ENCODE assay signal across 12 cellular contexts in genomic region chr1:243730499-243731150, GRCh38.
A peak's percentile ranks its signal among the peaks of the same experiment; 100 is the strongest.
DNase-seq lines count a peak whose midpoint lies in the region; ATAC-seq, FAIRE-seq and TF ChIP-seq lines count a peak whose summit lies in the region.
"Had no signal": no experiment of that assay in that cellular context is flagged by ENCODE, and none has a peak within 500 bp of the region (broad histone marks: within the 10 kb centered on the region; RNA-seq: fewer than 3 reads in every experiment).

No MANE protein-coding gene starts in this region.

- H3K36me3 ChIP-seq in RWPE2 (ENCODE audit: low read depth) (0 out of 2 replicates have a peak, but pooled peaks cover 7% of the 10 kb centered on the region), psoas muscle (ENCODE audit: insufficient read depth in 1 of 2, low read depth in 1 of 2) (no peaks in the 10 kb centered on the region)
- H3K36me3 ChIP-seq: BE2C had no signal

- WGBS in psoas muscle, 3 donors = 87 to 92% (median 90%) methylated on average over 23 of the region's 23 CpGs

- H3K9me3 ChIP-seq in RWPE2 (ENCODE audit: severe bottlenecking) (no peaks in the 10 kb centered on the region), psoas muscle (no peaks in the 10 kb centered on the region)
- H3K9me3 ChIP-seq: BE2C had no signal

- peaks cover 38 to 67% of the 10 kb centered on the region in 2 donors for H3K4me1 Mint-ChIP-seq in natural killer cell treated with Interleukin-12 subunit alpha and Interleukin-12 subunit beta and Interleukin-15 and Interleukin-18, amount 100 ng/mL, for 72 hours (ENCODE audit: low read depth in 2 of 2)

- no peaks in the 10 kb centered on the region for H3K9me3 Mint-ChIP-seq in natural killer cell treated with Interleukin-12 subunit alpha and Interleukin-12 subunit beta and Interleukin-15 and Interleukin-18, amount 100 ng/mL, for 72 hours

- TF ChIP-seq CTCF in RWPE2 (IDR thresholded peaks at IDR 0.05; ENCODE audit: poor library complexity, severe bottlenecking) (no peak), foreskin keratinocyte (conservative IDR thresholded peaks at IDR 0.05) (no peak), psoas muscle (IDR thresholded peaks at IDR 0.05) (no peak)

- ATAC-seq in RWPE2 (ENCODE audit: low read depth) = peak; percentile 55
- peak; percentile 55 for ATAC-seq in foreskin keratinocyte
- no peak for ATAC-seq in psoas muscle
- ATAC-seq in GM19397 (IDR thresholded peaks at IDR 0.05; ENCODE audit: unreplicated experiment) = no peak
- ATAC-seq in natural killer cell treated with Interleukin-12 subunit alpha and Interleukin-12 subunit beta and Interleukin-15 and Interleukin-18, amount 100 ng/mL, for 72 hours = no peak
- no peak for ATAC-seq in HG03039 (IDR thresholded peaks at IDR 0.05; ENCODE audit: unreplicated experiment)

- no peak for DNase-seq in HTR-8/SVneo (ENCODE audit: insufficient read length, low spot score)
- DNase-seq in RWPE2 (ENCODE audit: low spot score) = peak; percentile 74
- DNase-seq in foreskin keratinocyte = no peak
- DNase-seq in psoas muscle = peak; percentile 15 to 51
- no peak for DNase-seq in natural killer cell treated with Interleukin-12 subunit alpha and Interleukin-12 subunit beta and Interleukin-15 and Interleukin-18, amount 100 ng/mL, for 72 hours (ENCODE audit: low spot score)
- DNase-seq in DMS114 treated with DMSO at 0.1 percent for 48 hours (lab: John Stamatoyannopoulos, UW; ENCODE audit: unreplicated experiment) = no peak
- DNase-seq: BE2C, NCI-H2081 treated with DMSO at 0.1 percent for 48 hours, PC-9 had no signal

- H3K27ac ChIP-seq in RWPE2 (ENCODE audit: poor library complexity, severe bottlenecking) (peak overlapping the region; percentile 15), foreskin keratinocyte (no peak overlapping the region), psoas muscle (no peak overlapping the region)
- H3K27ac ChIP-seq: PC-9 had no signal

- no peaks in the 10 kb centered on the region for H3K27me3 ChIP-seq in RWPE2 (ENCODE audit: insufficient read depth, poor library complexity, severe bottlenecking)
- H3K27me3 ChIP-seq in foreskin keratinocyte = no peaks in the 10 kb centered on the region
- H3K27me3 ChIP-seq in psoas muscle (ENCODE audit: insufficient read depth in 3 of 3, low read length in 2 of 3) = no peaks in the 10 kb centered on the region
- H3K27me3 ChIP-seq: BE2C had no signal

- H3K4me1 ChIP-seq in RWPE2 (ENCODE audit: insufficient read depth, poor library complexity, severe bottlenecking) (peaks cover 33% of the 10 kb centered on the region), foreskin keratinocyte (peaks cover 4% of the 10 kb centered on the region), psoas muscle (peaks cover 9% of the 10 kb centered on the region)
- H3K4me1 ChIP-seq: BE2C had no signal

- no peaks in the 10 kb centered on the region for H3K27me3 Mint-ChIP-seq in natural killer cell treated with Interleukin-12 subunit alpha and Interleukin-12 subunit beta and Interleukin-15 and Interleukin-18, amount 100 ng/mL, for 72 hours

- peak overlapping the region in 1 of 2 donors; percentile 82 for H3K27ac Mint-ChIP-seq in natural killer cell treated with Interleukin-12 subunit alpha and Interleukin-12 subunit beta and Interleukin-15 and Interleukin-18, amount 100 ng/mL, for 72 hours

- peak; percentile 16 for FAIRE-seq in HTR-8/SVneo (lab: Jason Lieb, UNC)
- FAIRE-seq: TTC549 had no signal

- intact Hi-C loops in psoas muscle (cut with DNase I) = no loop called here

- no peak overlapping the region for H3K4me3 ChIP-seq in RWPE2 (ENCODE audit: severe bottlenecking)
- no peak overlapping the region for H3K4me3 ChIP-seq in psoas muscle
- H3K4me3 ChIP-seq: PC-9 had no signal

- peaks cover 13% of the 10 kb centered on the region for H3K36me3 Mint-ChIP-seq in natural killer cell treated with Interleukin-12 subunit alpha and Interleukin-12 subunit beta and Interleukin-15 and Interleukin-18, amount 100 ng/mL, for 72 hours

- no peak overlapping the region for H3K4me3 Mint-ChIP-seq in natural killer cell treated with Interleukin-12 subunit alpha and Interleukin-12 subunit beta and Interleukin-15 and Interleukin-18, amount 100 ng/mL, for 72 hours

Comparison
In these comparisons a context has a peak if more than half of its experiments do, and no peak if none do; other contexts are left out.
1. DNase-seq: peak in RWPE2 (single experiment) and psoas muscle (2 of 2); none in HTR-8/SVneo (single experiment), foreskin keratinocyte (0 of 2), natural killer cell treated with Interleukin-12 subunit alpha and Interleukin-12 subunit beta and Interleukin-15 and Interleukin-18, amount 100 ng/mL, for 72 hours (single experiment) and DMS114 treated with DMSO at 0.1 percent for 48 hours (single experiment).
2. ATAC-seq: peak in RWPE2 (single experiment) and foreskin keratinocyte (single experiment); none in psoas muscle (0 of 4), GM19397 (single experiment), natural killer cell treated with Interleukin-12 subunit alpha and Interleukin-12 subunit beta and Interleukin-15 and Interleukin-18, amount 100 ng/mL, for 72 hours (0 of 2) and HG03039 (single experiment).